In genomic region chr1:47868348-47868676, GRCh38 we compare ENCODE assay signal across 8 cellular contexts.
"Had no signal": no experiment of that assay in that cellular context is flagged by ENCODE, and none has a peak within 500 bp of the region (broad histone marks: within the 10 kb centered on the region; RNA-seq: fewer than 3 reads in every experiment).

No MANE protein-coding gene starts in this region.

- DNase-seq: GDM1, GF-D8 had no signal

- H3K4me3 ChIP-seq: GM12878 had no signal

- FAIRE-seq: G401.6, GM12878, GM12891, GM12892, GM18507, GM19239 had no signal

- ATAC-seq: GM12878 had no signal
